ENCODE assay signal across 21 cellular contexts in genomic region chr4:74033721-74034120, GRCh38. TPM values are rescaled to one million over a fixed set of nuclear protein-coding genes. Genes with fewer than 3 reads are reported as not detected.
A peak's percentile ranks its signal among the peaks of the same experiment; 100 is the strongest.
DNase-seq lines count a peak whose midpoint lies in the region; ATAC-seq and TF ChIP-seq lines count a peak whose summit lies in the region.
"Had no signal": no experiment of that assay in that cellular context is flagged by ENCODE, and none has a peak within 500 bp of the region (broad histone marks: within the 10 kb centered on the region; RNA-seq: fewer than 3 reads in every experiment).

No MANE protein-coding gene starts in this region.

- peak; percentile 44 for ATAC-seq in left colon
- no peak for ATAC-seq in GM19397 (IDR thresholded peaks at IDR 0.05; ENCODE audit: unreplicated experiment)
- ATAC-seq in HG02798 (IDR thresholded peaks at IDR 0.05; ENCODE audit: poor library complexity, unreplicated experiment): no peak
- no peak for ATAC-seq in HG03196 (IDR thresholded peaks at IDR 0.05; ENCODE audit: unreplicated experiment)
- ATAC-seq: upper lobe of right lung had no signal

- TF ChIP-seq CTCF in cardiac fibroblast (IDR thresholded peaks at IDR 0.05; ENCODE audit: low read depth, low read length): no peak

- no peak overlapping the region for H3K4me3 ChIP-seq in cardiac fibroblast (replicated peaks in 1 of 2; ENCODE audit: low read depth in 2 of 2, low read length in 2 of 2)
- H3K4me3 ChIP-seq: lung, Peyer's patch, upper lobe of right lung had no signal

- peak; percentile 57 for DNase-seq in CD1c-positive myeloid dendritic cell (ENCODE audit: extremely low spot score)
- peak; percentile 79 for DNase-seq in LHCN-M2 (ENCODE audit: low read depth)
- peak; percentile 43 to 88 for DNase-seq in cardiac fibroblast (ENCODE audit: low read depth in 2 of 2)
- DNase-seq in left colon: no peak
- DNase-seq in nucleus accumbens (lab: John Stamatoyannopoulos, UW): no peak
- DNase-seq: activated CD4-positive, alpha-beta T cell treated with anti-CD3 and anti-CD28 coated beads, Interleukin-2, amount 50 U/mL, for 1 hour; activated naive CD4-positive, alpha-beta T cell treated with Interleukin-2 at 50 U/mL for 16 hours; cortex of kidney; Kasumi-1; naive B cell; NCI-H1436; NCI-H82; Peyer's patch; stimulated activated CD4-positive, alpha-beta T cell treated with anti-CD3 and anti-CD28 coated beads, Interleukin-2, amount 100 ng/mL, for 24 hours; upper lobe of right lung had no signal

- intact Hi-C loops in left colon (cut with DNase I, micrococcal nuclease): no loop called here

RNA-seq across cellular contexts. Expression of gene CXCL3, which starts 4.8 kb away (rescaled TPM):
- total RNA-seq in LHCN-M2 (2014; rRNA removed): 8.7 and 16.0 TPM in 2 replicates
- 4.1 TPM for polyA plus RNA-seq in LHCN-M2 (2012)
- 10 to 100 TPM in 1 of 2 donors, 1 to 10 TPM in 1; 3.5 to 20.8 TPM for total RNA-seq in left colon

RNA-seq across cellular contexts. Expression of gene CXCL5, which starts 35.2 kb away (rescaled TPM):
- total RNA-seq in LHCN-M2 (2014; rRNA removed) (0.06 TPM in 1 of 2 replicates, not detected in the other), left colon (under 1 TPM in 1 of 2 donors, not detected in 1; 0.55 TPM)
- 0.05 TPM for polyA plus RNA-seq in LHCN-M2 (2012)
- total RNA-seq: Daoy, HT-29, Peyer's patch had no signal

RNA-seq across cellular contexts. Expression of gene PPBP, which starts 45.7 kb away (rescaled TPM):
- total RNA-seq in LHCN-M2 (2014; rRNA removed): 0.64 TPM in 1 of 2 replicates, not detected in the other
- not detected for polyA plus RNA-seq in LHCN-M2 (2012)
- total RNA-seq in left colon: not detected
- total RNA-seq: Daoy, HT-29, Peyer's patch had no signal

RNA-seq across cellular contexts. Expression of gene PF4, which starts 51.9 kb away (rescaled TPM):
- total RNA-seq in LHCN-M2 (2014; rRNA removed): not detected in 2 replicates
- polyA plus RNA-seq in LHCN-M2 (2012): not detected
- 1 to 10 TPM in 1 of 2 donors, not detected in 1; 2.3 TPM for total RNA-seq in left colon
- total RNA-seq: Daoy, Peyer's patch had no signal

Comparison
In these comparisons a context has a peak if more than half of its experiments do, and no peak if none do; other contexts are left out.
1. DNase-seq: peak in CD1c-positive myeloid dendritic cell (single experiment), LHCN-M2 (single experiment) and cardiac fibroblast (2 of 2); none in left colon (0 of 2) and nucleus accumbens (0 of 56).